In the genomic region with DNA sequence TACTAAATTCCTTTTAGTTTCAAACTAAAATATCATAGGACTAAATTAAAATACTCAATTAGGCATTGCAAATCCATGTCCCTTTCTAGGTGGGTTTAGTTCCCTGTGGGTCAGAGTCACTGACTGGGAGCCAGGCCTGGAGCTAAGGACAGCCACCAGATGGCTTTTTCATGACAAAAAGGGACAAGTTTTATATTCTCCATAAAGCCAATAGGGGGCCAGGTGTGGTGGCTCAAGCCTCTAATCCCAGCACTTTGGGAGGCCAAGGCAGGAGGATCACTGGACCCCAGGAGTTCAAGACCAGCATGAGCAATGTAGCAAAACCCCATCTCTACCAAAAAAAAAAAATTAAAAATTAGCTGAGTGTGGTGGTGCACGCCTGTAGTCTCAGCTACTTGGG, we compare ENCODE assay signal across 1 cellular context.
TF ChIP-seq lines count a peak whose summit lies in the region.

No MANE protein-coding gene starts in this region.

TF ChIP-seq in GM23338, 12 proteins besides CTCF, POLR2A, EP300 and RAD21 (continued from another document):
- TF ChIP-seq, protein P1, sequence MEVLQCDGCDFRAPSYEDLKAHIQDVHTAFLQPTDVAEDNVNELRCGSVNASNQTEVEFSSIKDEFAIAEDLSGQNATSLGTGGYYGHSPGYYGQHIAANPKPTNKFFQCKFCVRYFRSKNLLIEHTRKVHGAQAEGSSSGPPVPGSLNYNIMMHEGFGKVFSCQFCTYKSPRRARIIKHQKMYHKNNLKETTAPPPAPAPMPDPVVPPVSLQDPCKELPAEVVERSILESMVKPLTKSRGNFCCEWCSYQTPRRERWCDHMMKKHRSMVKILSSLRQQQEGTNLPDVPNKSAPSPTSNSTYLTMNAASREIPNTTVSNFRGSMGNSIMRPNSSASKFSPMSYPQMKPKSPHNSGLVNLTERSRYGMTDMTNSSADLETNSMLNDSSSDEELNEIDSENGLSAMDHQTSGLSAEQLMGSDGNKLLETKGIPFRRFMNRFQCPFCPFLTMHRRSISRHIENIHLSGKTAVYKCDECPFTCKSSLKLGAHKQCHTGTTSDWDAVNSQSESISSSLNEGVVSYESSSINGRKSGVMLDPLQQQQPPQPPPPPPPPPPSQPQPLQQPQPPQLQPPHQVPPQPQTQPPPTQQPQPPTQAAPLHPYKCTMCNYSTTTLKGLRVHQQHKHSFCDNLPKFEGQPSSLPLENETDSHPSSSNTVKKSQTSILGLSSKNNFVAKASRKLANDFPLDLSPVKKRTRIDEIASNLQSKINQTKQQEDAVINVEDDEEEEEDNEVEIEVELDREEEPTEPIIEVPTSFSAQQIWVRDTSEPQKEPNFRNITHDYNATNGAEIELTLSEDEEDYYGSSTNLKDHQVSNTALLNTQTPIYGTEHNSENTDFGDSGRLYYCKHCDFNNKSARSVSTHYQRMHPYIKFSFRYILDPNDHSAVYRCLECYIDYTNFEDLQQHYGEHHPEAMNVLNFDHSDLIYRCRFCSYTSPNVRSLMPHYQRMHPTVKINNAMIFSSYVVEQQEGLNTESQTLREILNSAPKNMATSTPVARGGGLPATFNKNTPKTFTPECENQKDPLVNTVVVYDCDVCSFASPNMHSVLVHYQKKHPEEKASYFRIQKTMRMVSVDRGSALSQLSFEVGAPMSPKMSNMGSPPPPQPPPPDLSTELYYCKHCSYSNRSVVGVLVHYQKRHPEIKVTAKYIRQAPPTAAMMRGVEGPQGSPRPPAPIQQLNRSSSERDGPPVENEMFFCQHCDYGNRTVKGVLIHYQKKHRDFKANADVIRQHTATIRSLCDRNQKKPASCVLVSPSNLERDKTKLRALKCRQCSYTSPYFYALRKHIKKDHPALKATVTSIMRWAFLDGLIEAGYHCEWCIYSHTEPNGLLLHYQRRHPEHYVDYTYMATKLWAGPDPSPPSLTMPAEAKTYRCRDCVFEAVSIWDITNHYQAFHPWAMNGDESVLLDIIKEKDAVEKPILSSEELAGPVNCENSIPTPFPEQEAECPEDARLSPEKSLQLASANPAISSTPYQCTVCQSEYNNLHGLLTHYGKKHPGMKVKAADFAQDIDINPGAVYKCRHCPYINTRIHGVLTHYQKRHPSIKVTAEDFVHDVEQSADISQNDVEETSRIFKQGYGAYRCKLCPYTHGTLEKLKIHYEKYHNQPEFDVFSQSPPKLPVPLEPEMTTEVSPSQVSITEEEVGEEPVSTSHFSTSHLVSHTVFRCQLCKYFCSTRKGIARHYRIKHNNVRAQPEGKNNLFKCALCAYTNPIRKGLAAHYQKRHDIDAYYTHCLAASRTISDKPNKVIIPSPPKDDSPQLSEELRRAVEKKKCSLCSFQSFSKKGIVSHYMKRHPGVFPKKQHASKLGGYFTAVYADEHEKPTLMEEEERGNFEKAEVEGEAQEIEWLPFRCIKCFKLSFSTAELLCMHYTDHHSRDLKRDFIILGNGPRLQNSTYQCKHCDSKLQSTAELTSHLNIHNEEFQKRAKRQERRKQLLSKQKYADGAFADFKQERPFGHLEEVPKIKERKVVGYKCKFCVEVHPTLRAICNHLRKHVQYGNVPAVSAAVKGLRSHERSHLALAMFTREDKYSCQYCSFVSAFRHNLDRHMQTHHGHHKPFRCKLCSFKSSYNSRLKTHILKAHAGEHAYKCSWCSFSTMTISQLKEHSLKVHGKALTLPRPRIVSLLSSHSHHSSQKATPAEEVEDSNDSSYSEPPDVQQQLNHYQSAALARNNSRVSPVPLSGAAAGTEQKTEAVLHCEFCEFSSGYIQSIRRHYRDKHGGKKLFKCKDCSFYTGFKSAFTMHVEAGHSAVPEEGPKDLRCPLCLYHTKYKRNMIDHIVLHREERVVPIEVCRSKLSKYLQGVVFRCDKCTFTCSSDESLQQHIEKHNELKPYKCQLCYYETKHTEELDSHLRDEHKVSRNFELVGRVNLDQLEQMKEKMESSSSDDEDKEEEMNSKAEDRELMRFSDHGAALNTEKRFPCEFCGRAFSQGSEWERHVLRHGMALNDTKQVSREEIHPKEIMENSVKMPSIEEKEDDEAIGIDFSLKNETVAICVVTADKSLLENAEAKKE (CRISPR knock-in tag; IDR thresholded peaks at IDR 0.05): no peak
- no peak for TF ChIP-seq EZH2phosphoT487 (IDR thresholded peaks at IDR 0.05; ENCODE audit: unreplicated experiment)
- TF ChIP-seq ZNF114 (CRISPR knock-in tag; IDR thresholded peaks at IDR 0.05): no peak
- TF ChIP-seq, protein P2, sequence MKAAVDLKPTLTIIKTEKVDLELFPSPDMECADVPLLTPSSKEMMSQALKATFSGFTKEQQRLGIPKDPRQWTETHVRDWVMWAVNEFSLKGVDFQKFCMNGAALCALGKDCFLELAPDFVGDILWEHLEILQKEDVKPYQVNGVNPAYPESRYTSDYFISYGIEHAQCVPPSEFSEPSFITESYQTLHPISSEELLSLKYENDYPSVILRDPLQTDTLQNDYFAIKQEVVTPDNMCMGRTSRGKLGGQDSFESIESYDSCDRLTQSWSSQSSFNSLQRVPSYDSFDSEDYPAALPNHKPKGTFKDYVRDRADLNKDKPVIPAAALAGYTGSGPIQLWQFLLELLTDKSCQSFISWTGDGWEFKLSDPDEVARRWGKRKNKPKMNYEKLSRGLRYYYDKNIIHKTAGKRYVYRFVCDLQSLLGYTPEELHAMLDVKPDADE (IDR thresholded peaks at IDR 0.05): no peak
- TF ChIP-seq EZH2 (IDR thresholded peaks at IDR 0.05; ENCODE audit: low read depth, unreplicated experiment): no peak
- TF ChIP-seq, protein P3, sequence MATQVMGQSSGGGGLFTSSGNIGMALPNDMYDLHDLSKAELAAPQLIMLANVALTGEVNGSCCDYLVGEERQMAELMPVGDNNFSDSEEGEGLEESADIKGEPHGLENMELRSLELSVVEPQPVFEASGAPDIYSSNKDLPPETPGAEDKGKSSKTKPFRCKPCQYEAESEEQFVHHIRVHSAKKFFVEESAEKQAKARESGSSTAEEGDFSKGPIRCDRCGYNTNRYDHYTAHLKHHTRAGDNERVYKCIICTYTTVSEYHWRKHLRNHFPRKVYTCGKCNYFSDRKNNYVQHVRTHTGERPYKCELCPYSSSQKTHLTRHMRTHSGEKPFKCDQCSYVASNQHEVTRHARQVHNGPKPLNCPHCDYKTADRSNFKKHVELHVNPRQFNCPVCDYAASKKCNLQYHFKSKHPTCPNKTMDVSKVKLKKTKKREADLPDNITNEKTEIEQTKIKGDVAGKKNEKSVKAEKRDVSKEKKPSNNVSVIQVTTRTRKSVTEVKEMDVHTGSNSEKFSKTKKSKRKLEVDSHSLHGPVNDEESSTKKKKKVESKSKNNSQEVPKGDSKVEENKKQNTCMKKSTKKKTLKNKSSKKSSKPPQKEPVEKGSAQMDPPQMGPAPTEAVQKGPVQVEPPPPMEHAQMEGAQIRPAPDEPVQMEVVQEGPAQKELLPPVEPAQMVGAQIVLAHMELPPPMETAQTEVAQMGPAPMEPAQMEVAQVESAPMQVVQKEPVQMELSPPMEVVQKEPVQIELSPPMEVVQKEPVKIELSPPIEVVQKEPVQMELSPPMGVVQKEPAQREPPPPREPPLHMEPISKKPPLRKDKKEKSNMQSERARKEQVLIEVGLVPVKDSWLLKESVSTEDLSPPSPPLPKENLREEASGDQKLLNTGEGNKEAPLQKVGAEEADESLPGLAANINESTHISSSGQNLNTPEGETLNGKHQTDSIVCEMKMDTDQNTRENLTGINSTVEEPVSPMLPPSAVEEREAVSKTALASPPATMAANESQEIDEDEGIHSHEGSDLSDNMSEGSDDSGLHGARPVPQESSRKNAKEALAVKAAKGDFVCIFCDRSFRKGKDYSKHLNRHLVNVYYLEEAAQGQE (IDR thresholded peaks at IDR 0.05; ENCODE audit: unreplicated experiment): no peak
- no peak for TF ChIP-seq POLR2AphosphoS5 (IDR thresholded peaks at IDR 0.05; ENCODE audit: low read depth)
- TF ChIP-seq NANOG (IDR thresholded peaks at IDR 0.05; ENCODE audit: borderline replicate concordance): no peak
